ENCODE assay signal across 1 cellular context in the genomic region with DNA sequence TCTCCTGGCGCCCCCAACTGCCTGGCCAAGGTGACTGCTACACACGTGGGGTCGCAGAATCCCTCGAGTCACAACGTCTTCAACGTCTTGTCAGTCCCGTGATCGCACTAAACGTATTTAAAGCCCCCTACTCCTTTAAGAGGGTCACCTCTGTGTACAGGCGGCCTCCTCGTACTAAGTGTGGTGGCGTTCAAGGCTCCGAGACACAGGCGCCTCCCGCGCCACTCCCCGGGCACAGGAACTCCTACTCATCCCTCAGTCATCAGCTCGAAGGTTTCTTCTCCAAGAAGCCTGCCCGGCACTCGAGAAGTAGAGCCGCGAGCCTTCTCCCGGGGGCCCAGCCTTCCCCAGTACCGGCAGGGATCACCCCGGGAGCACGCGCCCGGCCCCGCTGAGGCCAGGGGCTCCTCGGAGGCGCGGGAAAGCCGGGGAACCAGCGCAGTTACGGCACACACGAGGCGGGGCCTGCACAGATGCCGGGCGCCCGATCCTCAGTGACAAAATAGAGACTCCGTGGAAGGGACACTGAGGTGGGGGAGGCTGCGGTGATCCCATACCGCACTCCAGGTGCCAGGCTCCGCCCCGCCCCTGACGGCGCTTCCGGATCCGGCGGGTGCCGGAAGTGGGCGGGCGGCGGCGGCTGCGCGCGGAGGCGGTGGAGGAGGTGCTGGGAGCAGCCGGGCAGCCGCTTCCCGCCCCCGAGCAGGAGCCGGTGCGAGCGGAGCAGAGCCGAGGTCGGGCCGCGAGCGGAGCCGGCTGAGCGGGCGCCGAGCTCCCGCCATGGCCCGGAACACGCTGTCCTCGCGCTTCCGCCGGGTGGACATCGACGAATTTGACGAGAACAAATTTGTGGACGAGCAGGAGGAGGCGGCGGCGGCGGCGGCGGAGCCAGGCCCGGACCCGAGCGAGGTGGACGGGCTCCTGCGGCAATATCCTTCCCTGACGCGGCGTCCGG.
A peak's percentile ranks its signal among the peaks of the same experiment; 100 is the strongest.
TF ChIP-seq lines count a peak whose summit lies in the region.

No MANE protein-coding gene starts in this region.

TF ChIP-seq in HepG2, 621 proteins besides CTCF, POLR2A, EP300 and RAD21 (continued from another document and continues in another):
- TF ChIP-seq, protein P1, sequence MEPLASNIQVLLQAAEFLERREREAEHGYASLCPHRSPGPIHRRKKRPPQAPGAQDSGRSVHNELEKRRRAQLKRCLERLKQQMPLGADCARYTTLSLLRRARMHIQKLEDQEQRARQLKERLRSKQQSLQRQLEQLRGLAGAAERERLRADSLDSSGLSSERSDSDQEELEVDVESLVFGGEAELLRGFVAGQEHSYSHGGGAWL (CRISPR knock-in tag; IDR thresholded peaks at IDR 0.05): peak; percentile 23
- TF ChIP-seq ZFX (CRISPR knock-in tag; IDR thresholded peaks at IDR 0.05; ENCODE audit: low read depth): peak; percentile 83
- TF ChIP-seq, protein P2, sequence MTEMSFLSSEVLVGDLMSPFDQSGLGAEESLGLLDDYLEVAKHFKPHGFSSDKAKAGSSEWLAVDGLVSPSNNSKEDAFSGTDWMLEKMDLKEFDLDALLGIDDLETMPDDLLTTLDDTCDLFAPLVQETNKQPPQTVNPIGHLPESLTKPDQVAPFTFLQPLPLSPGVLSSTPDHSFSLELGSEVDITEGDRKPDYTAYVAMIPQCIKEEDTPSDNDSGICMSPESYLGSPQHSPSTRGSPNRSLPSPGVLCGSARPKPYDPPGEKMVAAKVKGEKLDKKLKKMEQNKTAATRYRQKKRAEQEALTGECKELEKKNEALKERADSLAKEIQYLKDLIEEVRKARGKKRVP (CRISPR knock-in tag; IDR thresholded peaks at IDR 0.05): peak in 1 of 2 experiments; percentile 31; a peak in 1 of 4 replicates
- peak; percentile 87 for TF ChIP-seq DMAP1 (CRISPR knock-in tag; IDR thresholded peaks at IDR 0.05)
- TF ChIP-seq ZNF589 (CRISPR knock-in tag; conservative IDR thresholded peaks at IDR 0.05): no peak
- TF ChIP-seq TSC22D2 (CRISPR knock-in tag; IDR thresholded peaks at IDR 0.05; ENCODE audit: borderline replicate concordance): 0 out of 2 replicates have a peak, but pooled peaks have one; percentile 52
- TF ChIP-seq, protein P3, sequence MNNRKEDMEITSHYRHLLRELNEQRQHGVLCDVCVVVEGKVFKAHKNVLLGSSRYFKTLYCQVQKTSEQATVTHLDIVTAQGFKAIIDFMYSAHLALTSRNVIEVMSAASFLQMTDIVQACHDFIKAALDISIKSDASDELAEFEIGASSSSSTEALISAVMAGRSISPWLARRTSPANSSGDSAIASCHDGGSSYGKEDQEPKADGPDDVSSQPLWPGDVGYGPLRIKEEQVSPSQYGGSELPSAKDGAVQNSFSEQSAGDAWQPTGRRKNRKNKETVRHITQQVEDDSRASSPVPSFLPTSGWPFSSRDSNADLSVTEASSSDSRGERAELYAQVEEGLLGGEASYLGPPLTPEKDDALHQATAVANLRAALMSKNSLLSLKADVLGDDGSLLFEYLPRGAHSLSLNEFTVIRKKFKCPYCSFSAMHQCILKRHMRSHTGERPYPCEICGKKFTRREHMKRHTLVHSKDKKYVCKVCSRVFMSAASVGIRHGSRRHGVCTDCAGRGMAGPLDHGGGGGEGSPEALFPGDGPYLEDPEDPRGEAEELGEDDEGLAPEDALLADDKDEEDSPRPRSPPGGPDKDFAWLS (CRISPR knock-in tag; IDR thresholded peaks at IDR 0.05; ENCODE audit: borderline replicate concordance): no peak
- TF ChIP-seq POLR2G (IDR thresholded peaks at IDR 0.05; ENCODE audit: low read depth, low read length): peak; percentile 95
- TF ChIP-seq NKX3-1 (CRISPR knock-in tag; IDR thresholded peaks at IDR 0.05): 0 out of 2 replicates have a peak, but pooled peaks have one; percentile 10
- TF ChIP-seq ZBTB7A (CRISPR knock-in tag; IDR thresholded peaks at IDR 0.05): peak; percentile 40; the same call in 1 of the 2 replicates
- TF ChIP-seq, protein P4, sequence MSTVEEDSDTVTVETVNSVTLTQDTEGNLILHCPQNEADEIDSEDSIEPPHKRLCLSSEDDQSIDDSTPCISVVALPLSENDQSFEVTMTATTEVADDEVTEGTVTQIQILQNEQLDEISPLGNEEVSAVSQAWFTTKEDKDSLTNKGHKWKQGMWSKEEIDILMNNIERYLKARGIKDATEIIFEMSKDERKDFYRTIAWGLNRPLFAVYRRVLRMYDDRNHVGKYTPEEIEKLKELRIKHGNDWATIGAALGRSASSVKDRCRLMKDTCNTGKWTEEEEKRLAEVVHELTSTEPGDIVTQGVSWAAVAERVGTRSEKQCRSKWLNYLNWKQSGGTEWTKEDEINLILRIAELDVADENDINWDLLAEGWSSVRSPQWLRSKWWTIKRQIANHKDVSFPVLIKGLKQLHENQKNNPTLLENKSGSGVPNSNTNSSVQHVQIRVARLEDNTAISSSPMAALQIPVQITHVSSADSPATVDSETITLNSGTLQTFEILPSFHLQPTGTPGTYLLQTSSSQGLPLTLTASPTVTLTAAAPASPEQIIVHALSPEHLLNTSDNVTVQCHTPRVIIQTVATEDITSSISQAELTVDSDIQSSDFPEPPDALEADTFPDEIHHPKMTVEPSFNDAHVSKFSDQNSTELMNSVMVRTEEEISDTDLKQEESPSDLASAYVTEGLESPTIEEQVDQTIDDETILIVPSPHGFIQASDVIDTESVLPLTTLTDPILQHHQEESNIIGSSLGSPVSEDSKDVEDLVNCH (CRISPR knock-in tag; IDR thresholded peaks at IDR 0.05): no peak
- TF ChIP-seq NFKBIZ (CRISPR knock-in tag; IDR thresholded peaks at IDR 0.05): peak; percentile 51; the same call in 1 of the 2 replicates
- 0 out of 2 replicates have a peak, but pooled peaks have one; percentile 19 for TF ChIP-seq ZC3H13 (CRISPR knock-in tag; IDR thresholded peaks at IDR 0.05)
- TF ChIP-seq, protein P5, sequence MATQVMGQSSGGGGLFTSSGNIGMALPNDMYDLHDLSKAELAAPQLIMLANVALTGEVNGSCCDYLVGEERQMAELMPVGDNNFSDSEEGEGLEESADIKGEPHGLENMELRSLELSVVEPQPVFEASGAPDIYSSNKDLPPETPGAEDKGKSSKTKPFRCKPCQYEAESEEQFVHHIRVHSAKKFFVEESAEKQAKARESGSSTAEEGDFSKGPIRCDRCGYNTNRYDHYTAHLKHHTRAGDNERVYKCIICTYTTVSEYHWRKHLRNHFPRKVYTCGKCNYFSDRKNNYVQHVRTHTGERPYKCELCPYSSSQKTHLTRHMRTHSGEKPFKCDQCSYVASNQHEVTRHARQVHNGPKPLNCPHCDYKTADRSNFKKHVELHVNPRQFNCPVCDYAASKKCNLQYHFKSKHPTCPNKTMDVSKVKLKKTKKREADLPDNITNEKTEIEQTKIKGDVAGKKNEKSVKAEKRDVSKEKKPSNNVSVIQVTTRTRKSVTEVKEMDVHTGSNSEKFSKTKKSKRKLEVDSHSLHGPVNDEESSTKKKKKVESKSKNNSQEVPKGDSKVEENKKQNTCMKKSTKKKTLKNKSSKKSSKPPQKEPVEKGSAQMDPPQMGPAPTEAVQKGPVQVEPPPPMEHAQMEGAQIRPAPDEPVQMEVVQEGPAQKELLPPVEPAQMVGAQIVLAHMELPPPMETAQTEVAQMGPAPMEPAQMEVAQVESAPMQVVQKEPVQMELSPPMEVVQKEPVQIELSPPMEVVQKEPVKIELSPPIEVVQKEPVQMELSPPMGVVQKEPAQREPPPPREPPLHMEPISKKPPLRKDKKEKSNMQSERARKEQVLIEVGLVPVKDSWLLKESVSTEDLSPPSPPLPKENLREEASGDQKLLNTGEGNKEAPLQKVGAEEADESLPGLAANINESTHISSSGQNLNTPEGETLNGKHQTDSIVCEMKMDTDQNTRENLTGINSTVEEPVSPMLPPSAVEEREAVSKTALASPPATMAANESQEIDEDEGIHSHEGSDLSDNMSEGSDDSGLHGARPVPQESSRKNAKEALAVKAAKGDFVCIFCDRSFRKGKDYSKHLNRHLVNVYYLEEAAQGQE (IDR thresholded peaks at IDR 0.05; ENCODE audit: borderline replicate concordance in 1 of 2, low read depth in 1 of 2, low read length in 2 of 2): peak in 1 of 2 experiments; percentile 42; a peak in 1 of 4 replicates
- no peak for TF ChIP-seq KLF13 (CRISPR knock-in tag; IDR thresholded peaks at IDR 0.05)
- TF ChIP-seq, protein P6, sequence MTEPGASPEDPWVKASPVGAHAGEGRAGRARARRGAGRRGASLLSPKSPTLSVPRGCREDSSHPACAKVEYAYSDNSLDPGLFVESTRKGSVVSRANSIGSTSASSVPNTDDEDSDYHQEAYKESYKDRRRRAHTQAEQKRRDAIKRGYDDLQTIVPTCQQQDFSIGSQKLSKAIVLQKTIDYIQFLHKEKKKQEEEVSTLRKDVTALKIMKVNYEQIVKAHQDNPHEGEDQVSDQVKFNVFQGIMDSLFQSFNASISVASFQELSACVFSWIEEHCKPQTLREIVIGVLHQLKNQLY (CRISPR knock-in tag; IDR thresholded peaks at IDR 0.05): 0 out of 2 replicates have a peak, but pooled peaks have one; percentile 17
- TF ChIP-seq MBNL3 (CRISPR knock-in tag; conservative IDR thresholded peaks at IDR 0.05): no peak
- 0 out of 2 replicates have a peak, but pooled peaks have one; percentile 55 for TF ChIP-seq ZFAT (CRISPR knock-in tag; conservative IDR thresholded peaks at IDR 0.05)
- TF ChIP-seq ZBTB1 (CRISPR knock-in tag; IDR thresholded peaks at IDR 0.05; ENCODE audit: borderline replicate concordance): no peak
- peak; percentile 48; the same call in 1 of the 2 replicates for TF ChIP-seq ZNF749 (CRISPR knock-in tag; IDR thresholded peaks at IDR 0.05; ENCODE audit: borderline replicate concordance)
- no peak for TF ChIP-seq SSRP1 (CRISPR knock-in tag; IDR thresholded peaks at IDR 0.05)
- TF ChIP-seq GFI1 (CRISPR knock-in tag; IDR thresholded peaks at IDR 0.05; ENCODE audit: borderline replicate concordance): no peak
- TF ChIP-seq, protein P7, sequence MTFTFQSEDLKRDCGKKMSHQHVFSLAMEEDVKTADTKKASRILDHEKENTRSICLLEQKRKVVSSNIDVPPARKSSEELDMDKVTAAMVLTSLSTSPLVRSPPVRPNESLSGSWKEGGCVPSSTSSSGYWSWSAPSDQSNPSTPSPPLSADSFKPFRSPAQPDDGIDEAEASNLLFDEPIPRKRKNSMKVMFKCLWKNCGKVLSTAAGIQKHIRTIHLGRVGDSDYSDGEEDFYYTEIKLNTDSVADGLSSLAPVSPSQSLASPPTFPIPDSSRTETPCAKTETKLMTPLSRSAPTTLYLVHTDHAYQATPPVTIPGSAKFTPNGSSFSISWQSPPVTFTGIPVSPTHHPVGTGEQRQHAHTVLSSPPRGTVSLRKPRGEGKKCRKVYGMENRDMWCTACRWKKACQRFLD (CRISPR knock-in tag; IDR thresholded peaks at IDR 0.05; ENCODE audit: borderline replicate concordance): 0 out of 2 replicates have a peak, but pooled peaks have one; percentile 26
- no peak for TF ChIP-seq ZNF781 (CRISPR knock-in tag; IDR thresholded peaks at IDR 0.05; ENCODE audit: borderline replicate concordance, not compliant biosample characterization)
- TF ChIP-seq ZNF709 (CRISPR knock-in tag; IDR thresholded peaks at IDR 0.05): peak; percentile 27; the same call in 1 of the 2 replicates
- no peak for TF ChIP-seq ZNF841 (CRISPR knock-in tag; IDR thresholded peaks at IDR 0.05; ENCODE audit: borderline replicate concordance)
- no peak; the same call in 1 of the 2 replicates for TF ChIP-seq ZNF703 (CRISPR knock-in tag; IDR thresholded peaks at IDR 0.05; ENCODE audit: borderline replicate concordance)
- TF ChIP-seq HNF4G (IDR thresholded peaks at IDR 0.05; ENCODE audit: borderline replicate concordance, low read depth, low read length): no peak
- TF ChIP-seq HNF4G (CRISPR knock-in tag; IDR thresholded peaks at IDR 0.05; ENCODE audit: borderline replicate concordance, low read depth): no peak; the same call in 1 of the 2 replicates
- 0 out of 2 replicates have a peak, but pooled peaks have one; percentile 21 for TF ChIP-seq SAFB2 (CRISPR knock-in tag; IDR thresholded peaks at IDR 0.05; ENCODE audit: borderline replicate concordance, low read depth)
- TF ChIP-seq ZNF33B (CRISPR knock-in tag; IDR thresholded peaks at IDR 0.05): no peak
- TF ChIP-seq PAX8 (CRISPR knock-in tag; IDR thresholded peaks at IDR 0.05; ENCODE audit: borderline replicate concordance): no peak
- TF ChIP-seq LCORL (IDR thresholded peaks at IDR 0.05): no peak
- TF ChIP-seq LCORL (CRISPR knock-in tag; IDR thresholded peaks at IDR 0.05): peak; percentile 53; the same call in 1 of the 2 replicates
- TF ChIP-seq ZNF317 (CRISPR knock-in tag; IDR thresholded peaks at IDR 0.05): peak; percentile 53; the same call in 1 of the 2 replicates
- TF ChIP-seq RXRA (CRISPR knock-in tag; IDR thresholded peaks at IDR 0.05): 0 out of 2 replicates have a peak, but pooled peaks have one; percentile 44
- TF ChIP-seq ZNF274 (CRISPR knock-in tag; IDR thresholded peaks at IDR 0.05): peak; percentile 24; the same call in 1 of the 2 replicates
- TF ChIP-seq MAFG (CRISPR knock-in tag; IDR thresholded peaks at IDR 0.05): no peak
- no peak for TF ChIP-seq ZNF234 (CRISPR knock-in tag; conservative IDR thresholded peaks at IDR 0.05)
- TF ChIP-seq KLF12 (CRISPR knock-in tag; IDR thresholded peaks at IDR 0.05; ENCODE audit: borderline replicate concordance): no peak; the same call in 1 of the 2 replicates
- peak; percentile 9 for TF ChIP-seq SKI (IDR thresholded peaks at IDR 0.05; ENCODE audit: partially characterized antibody)
- TF ChIP-seq, protein P8, sequence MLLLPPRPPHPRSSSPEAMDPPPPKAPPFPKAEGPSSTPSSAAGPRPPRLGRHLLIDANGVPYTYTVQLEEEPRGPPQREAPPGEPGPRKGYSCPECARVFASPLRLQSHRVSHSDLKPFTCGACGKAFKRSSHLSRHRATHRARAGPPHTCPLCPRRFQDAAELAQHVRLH (CRISPR knock-in tag; IDR thresholded peaks at IDR 0.05; ENCODE audit: borderline replicate concordance, low read depth): peak; percentile 29; the same call in 1 of the 2 replicates
- TF ChIP-seq ZNF572 (CRISPR knock-in tag; IDR thresholded peaks at IDR 0.05): no peak
- peak; percentile 78; the same call in 1 of the 2 replicates for TF ChIP-seq ZNF558 (CRISPR knock-in tag; IDR thresholded peaks at IDR 0.05; ENCODE audit: borderline replicate concordance)
- no peak for TF ChIP-seq ZFP62 (CRISPR knock-in tag; IDR thresholded peaks at IDR 0.05)
- TF ChIP-seq ZNF816 (CRISPR knock-in tag; IDR thresholded peaks at IDR 0.05; ENCODE audit: borderline replicate concordance): no peak; the same call in 1 of the 2 replicates
- peak; percentile 5; the same call in 1 of the 2 replicates for TF ChIP-seq FOXO1 (CRISPR knock-in tag; IDR thresholded peaks at IDR 0.05)
- TF ChIP-seq, protein P9, sequence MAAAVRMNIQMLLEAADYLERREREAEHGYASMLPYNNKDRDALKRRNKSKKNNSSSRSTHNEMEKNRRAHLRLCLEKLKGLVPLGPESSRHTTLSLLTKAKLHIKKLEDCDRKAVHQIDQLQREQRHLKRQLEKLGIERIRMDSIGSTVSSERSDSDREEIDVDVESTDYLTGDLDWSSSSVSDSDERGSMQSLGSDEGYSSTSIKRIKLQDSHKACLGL (CRISPR knock-in tag; IDR thresholded peaks at IDR 0.05): peak; percentile 84; the same call in 1 of the 2 replicates
- no peak for TF ChIP-seq ZNF446 (CRISPR knock-in tag; IDR thresholded peaks at IDR 0.05)
- TF ChIP-seq ZNF354B (CRISPR knock-in tag; IDR thresholded peaks at IDR 0.05): no peak
